ENCODE assay signal across 17 cellular contexts in the genomic region with DNA sequence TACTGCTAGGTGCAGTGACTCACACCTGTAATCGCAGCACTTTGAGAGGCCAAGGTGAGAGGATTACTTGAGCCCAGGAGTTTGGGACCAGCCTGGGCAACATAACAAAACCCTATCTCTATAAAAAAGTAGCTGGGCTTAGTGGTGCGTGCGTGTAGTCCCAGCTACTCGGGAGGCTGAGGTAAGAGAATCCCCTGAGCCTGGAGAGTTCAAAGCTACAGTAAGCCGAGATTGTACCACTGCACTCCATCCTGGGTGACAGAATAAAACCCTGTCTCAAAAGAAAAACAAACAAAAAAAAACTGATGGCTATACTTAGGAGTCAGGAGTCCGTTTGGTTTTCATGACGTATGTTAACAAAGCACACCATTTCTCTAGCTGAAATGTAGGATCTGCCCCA.
DNase-seq lines count a peak whose midpoint lies in the region; ATAC-seq, FAIRE-seq and TF ChIP-seq lines count a peak whose summit lies in the region.
"Had no signal": no experiment of that assay in that cellular context is flagged by ENCODE, and none has a peak within 500 bp of the region (broad histone marks: within the 10 kb centered on the region; RNA-seq: fewer than 3 reads in every experiment).

No MANE protein-coding gene starts in this region.

- DNase-seq in pons (ENCODE audit: low spot score) = no peak
- no peak for DNase-seq in DMS 273 (lab: John Stamatoyannopoulos, UW; ENCODE audit: unreplicated experiment)
- no peak for DNase-seq in D721Med (ENCODE audit: insufficient read length, low spot score)
- DNase-seq: caudate nucleus, GF-D8, kidney, mucosa of descending colon, NCI-H1105 treated with DMSO at 0.1 percent for 48 hours, NCI-H226, SJCRH30, trophoblast cell had no signal

- H3K79me2 ChIP-seq in OCI-LY1 (ENCODE audit: insufficient read depth, low read length) = peaks cover 11% of the 10 kb centered on the region; the same call in 1 of the 2 replicates

- H3K27me3 ChIP-seq in OCI-LY1 (ENCODE audit: insufficient read depth, low read length) (no peaks in the 10 kb centered on the region), endocrine pancreas (ENCODE audit: control insufficient read depth, insufficient read depth, low read length) (no peaks in the 10 kb centered on the region), rectal smooth muscle tissue (ENCODE audit: control insufficient read depth, insufficient read depth, low read length) (no peaks in the 10 kb centered on the region)
- H3K27me3 ChIP-seq: SJCRH30 had no signal

- H3K9me3 ChIP-seq in OCI-LY1 (ENCODE audit: low read length) (no peaks in the 10 kb centered on the region), endocrine pancreas (ENCODE audit: control insufficient read depth, low read length) (no peaks in the 10 kb centered on the region)
- H3K9me3 ChIP-seq: mucosa of descending colon, SJCRH30 had no signal

- no peaks in the 10 kb centered on the region for H3K9me2 ChIP-seq in OCI-LY1 (ENCODE audit: low read depth, low read length)

- no peak for TF ChIP-seq CTCF in OCI-LY1 (IDR thresholded peaks at IDR 0.05; ENCODE audit: low read length)
- no peak for TF ChIP-seq CTCF in D721Med (IDR thresholded peaks at IDR 0.05; ENCODE audit: insufficient read depth, missing control alignments)

- no peaks in the 10 kb centered on the region for H3K36me3 ChIP-seq in OCI-LY1 (ENCODE audit: insufficient read depth, low read length)
- H3K36me3 ChIP-seq in endocrine pancreas (ENCODE audit: control insufficient read depth, insufficient read depth, low read length) = no peaks in the 10 kb centered on the region
- H3K36me3 ChIP-seq in rectal smooth muscle tissue (ENCODE audit: control insufficient read depth, insufficient read depth, low read length) = no peaks in the 10 kb centered on the region
- H3K36me3 ChIP-seq: SJCRH30 had no signal

- 0 out of 2 replicates have a peak, but pooled peaks cover 5% of the 10 kb centered on the region for H3F3A ChIP-seq in OCI-LY1 (ENCODE audit: insufficient read depth, low read length)

- no peak for ATAC-seq in GM18517 (IDR thresholded peaks at IDR 0.05; ENCODE audit: unreplicated experiment)
- ATAC-seq: mucosa of descending colon had no signal

- no peaks in the 10 kb centered on the region for H4K20me1 ChIP-seq in OCI-LY1 (ENCODE audit: insufficient read depth, low read length)

- H3K27ac ChIP-seq in OCI-LY1 (ENCODE audit: low read depth, low read length, poor library complexity, severe bottlenecking) (peak overlapping the region; percentile 84), rectal smooth muscle tissue (ENCODE audit: low read depth, low read length) (peak overlapping the region; percentile 10)
- H3K27ac ChIP-seq: SJCRH30 had no signal

- no peak overlapping the region for H2AFZ ChIP-seq in OCI-LY1 (ENCODE audit: low read length)

- no peak for FAIRE-seq in D721Med (lab: Jason Lieb, UNC)
- FAIRE-seq: kidney, TTC549 had no signal

- H3K9ac ChIP-seq in OCI-LY1 (ENCODE audit: low read length) = no peak overlapping the region; the same call in 1 of the 2 replicates
- H3K9ac ChIP-seq in endocrine pancreas (ENCODE audit: control insufficient read depth, insufficient read depth, low read length) = no peak overlapping the region
- no peak overlapping the region for H3K9ac ChIP-seq in rectal smooth muscle tissue (ENCODE audit: low read length)

- H3K4me3 ChIP-seq in GM08714 (ENCODE audit: low read length) = peak overlapping the region; percentile 12; the same call in 1 of the 2 replicates
- peak overlapping the region; percentile 72 for H3K4me3 ChIP-seq in OCI-LY1 (ENCODE audit: low read depth, low read length, poor library complexity, severe bottlenecking)
- peak overlapping the region; percentile 71 for H3K4me3 ChIP-seq in endocrine pancreas (ENCODE audit: control insufficient read depth, insufficient read depth, low read length)
- no peak overlapping the region for H3K4me3 ChIP-seq in rectal smooth muscle tissue (ENCODE audit: low read length)
- H3K4me3 ChIP-seq: mucosa of descending colon had no signal

- peak overlapping the region; percentile 84 for H3K4me2 ChIP-seq in OCI-LY1 (ENCODE audit: low read length)

- peaks cover 58% of the 10 kb centered on the region for H3K4me1 ChIP-seq in OCI-LY1 (ENCODE audit: insufficient read depth, low read length, severe bottlenecking)
- peaks cover 23% of the 10 kb centered on the region for H3K4me1 ChIP-seq in endocrine pancreas (ENCODE audit: control insufficient read depth, insufficient read depth, low read length)
- H3K4me1 ChIP-seq in rectal smooth muscle tissue (ENCODE audit: control insufficient read depth, insufficient read depth, low read length) = peaks cover 16% of the 10 kb centered on the region
- H3K4me1 ChIP-seq: SJCRH30 had no signal
